8 cellular contexts compared by ENCODE assay signal in the genomic region with DNA sequence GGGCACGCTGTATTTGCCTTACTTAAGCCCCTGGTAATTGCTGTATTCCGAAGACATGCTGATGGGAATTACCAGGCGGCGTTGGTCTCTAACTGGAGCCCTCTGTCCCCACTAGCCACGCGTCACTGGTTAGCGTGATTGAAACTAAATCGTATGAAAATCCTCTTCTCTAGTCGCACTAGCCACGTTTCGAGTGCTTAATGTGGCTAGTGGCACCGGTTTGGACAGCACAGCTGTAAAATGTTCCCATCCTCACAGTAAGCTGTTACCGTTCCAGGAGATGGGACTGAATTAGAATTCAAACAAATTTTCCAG. TPM values are rescaled to one million over a fixed set of nuclear protein-coding genes. Genes with fewer than 3 reads are reported as not detected.
A peak's percentile ranks its signal among the peaks of the same experiment; 100 is the strongest.
DNase-seq lines count a peak whose midpoint lies in the region; ATAC-seq, FAIRE-seq and TF ChIP-seq lines count a peak whose summit lies in the region.

No MANE protein-coding gene starts in this region.

- H3K27ac ChIP-seq in DOHH2 (ENCODE audit: low read depth, low read length) (peak overlapping the region; percentile 88), adrenal gland (peak overlapping the region in 4 of 5 donors; percentile 36 to 95 (median 92)), HepG2 (ENCODE audit: extremely low read length, insufficient read depth, low read length) (peak overlapping the region; percentile 75), urinary bladder (ENCODE audit: low read depth) (no peak overlapping the region)

- BruUV-seq in HepG2 (replicated peaks; lab: Mats Ljungman, UMichigan): no TSS peak

- peaks cover 34% of the 10 kb centered on the region for H3K4me1 ChIP-seq in DOHH2 (ENCODE audit: control insufficient read depth, low read length)
- no peaks in the 10 kb centered on the region for H3K4me1 ChIP-seq in adrenal gland (replicated peaks in 1 of 2)
- H3K4me1 ChIP-seq in HepG2 (ENCODE audit: insufficient read depth, low read length): peaks cover 34% of the 10 kb centered on the region
- no peaks in the 10 kb centered on the region for H3K4me1 ChIP-seq in urinary bladder (ENCODE audit: insufficient read depth)

- H3K4me2 ChIP-seq in DOHH2 (ENCODE audit: low read length) (peak overlapping the region; percentile 99), HepG2 (ENCODE audit: low read depth, low read length) (peak overlapping the region; percentile 96)

- TF ChIP-seq EP300 in HepG2 (IDR thresholded peaks at IDR 0.05; ENCODE audit: low read depth in 2 of 2, low read length in 2 of 2) (no peak), HepG2 (CRISPR knock-in tag; IDR thresholded peaks at IDR 0.05; ENCODE audit: borderline replicate concordance) (no peak)

- H3K4me3 ChIP-seq in DOHH2 (ENCODE audit: low read length) (peak overlapping the region; percentile 71), adrenal gland (peak overlapping the region in 3 of 4 donors; percentile 26 to 76 (median 66)), HepG2 (replicated peaks in 1 of 3; ENCODE audit: insufficient read depth in 1 of 3, low read depth in 2 of 3, low read length in 3 of 3) (peak overlapping the region; percentile 66 to 83 (median 72)), urinary bladder (ENCODE audit: low read depth, low read length) (peak overlapping the region; percentile 63)

- no peak for FAIRE-seq in HepG2 (lab: Jason Lieb, UNC)

- TF ChIP-seq RAD21 in HepG2 (CRISPR knock-in tag; IDR thresholded peaks at IDR 0.05): no peak

- ATAC-seq in GM21360 (IDR thresholded peaks at IDR 0.05; ENCODE audit: unreplicated experiment): peak; percentile 42
- ATAC-seq in HG03521 (IDR thresholded peaks at IDR 0.05; ENCODE audit: unreplicated experiment): peak; percentile 35
- peak; percentile 66 for ATAC-seq in HepG2

- no peak for TF ChIP-seq CTCF in DOHH2 (IDR thresholded peaks at IDR 0.05; ENCODE audit: low read depth, low read length, poor library complexity, severe bottlenecking)
- no peak for TF ChIP-seq CTCF in adrenal gland (IDR thresholded peaks at IDR 0.05)
- TF ChIP-seq CTCF in HepG2 (CRISPR knock-in tag; IDR thresholded peaks at IDR 0.05): no peak

- H3K36me3 ChIP-seq in DOHH2 (ENCODE audit: control insufficient read depth, low read length) (peaks cover 51% of the 10 kb centered on the region), adrenal gland (replicated peaks in 1 of 2) (no peaks in the 10 kb centered on the region), HepG2 (replicated peaks in 1 of 2; ENCODE audit: control insufficient read depth in 1 of 2, insufficient read depth in 2 of 2, low read length in 2 of 2) (peaks cover 0 to 5% of the 10 kb centered on the region in 2 experiments; a peak in 3 of 5 replicates), urinary bladder (ENCODE audit: insufficient read depth) (no peaks in the 10 kb centered on the region)

- H4K20me1 ChIP-seq in DOHH2 (ENCODE audit: control insufficient read depth, insufficient read depth, low read depth, low read length): no peaks in the 10 kb centered on the region
- no peaks in the 10 kb centered on the region; the same call in 1 of the 2 replicates for H4K20me1 ChIP-seq in HepG2 (ENCODE audit: insufficient read depth, low read length)

- no peak for TF ChIP-seq POLR2A in adrenal gland (IDR thresholded peaks at IDR 0.05)
- TF ChIP-seq POLR2A in HepG2 (IDR thresholded peaks at IDR 0.05; ENCODE audit: insufficient read depth in 1 of 2, low read depth in 2 of 2, low read length in 2 of 2): no peak

- DNase-seq in adrenal gland: no peak
- no peak for DNase-seq in HepG2 (ENCODE audit: low spot score)
- DNase-seq in hippocampal formation (lab: John Stamatoyannopoulos, UW): no peak
- no peak for DNase-seq in NCI-H1694 (lab: John Stamatoyannopoulos, UW)

- in situ Hi-C loops in HepG2 (cut with HindIII; ENCODE audit: extremely low pct_ligation_motif_present, low pct_unique_long_range_greater_than_20kb): no loop called here

- CTCF ChIA-PET in HepG2 (lab: Yijun Ruan, JAX; ENCODE audit: low intra/inter-chr PET ratio, low total read pairs): no interaction called here

- peak overlapping the region; percentile 85 for H3K9ac ChIP-seq in HepG2 (ENCODE audit: insufficient read depth, low read depth, low read length)

- POLR2A ChIA-PET in HepG2 (lab: Yijun Ruan, JAX): interaction anchor here (1.4 to 2.3 kb wide), 7 partner anchors 10 to 151 kb away, joined by 5 to 36 read pairs (median 8); a partner anchor contains a TSS

- H3K79me2 ChIP-seq in DOHH2 (ENCODE audit: control insufficient read depth, low read length) (peaks cover 60% of the 10 kb centered on the region), HepG2 (ENCODE audit: insufficient read depth, low read length) (peaks cover 5% of the 10 kb centered on the region)

- 0 out of 2 replicates have a peak, but pooled peaks cover 5% of the 10 kb centered on the region for H3F3A ChIP-seq in DOHH2 (ENCODE audit: control insufficient read depth, insufficient read depth)

- 0 to 1% (median 1%) methylated on average over 7 to 13 of the region's 13 CpGs for WGBS in adrenal gland, 4 donors
- WGBS in HepG2 (ENCODE audit: low lambda C conversion rate): 1% methylated on average over 13 of the region's 13 CpGs
- under 1% methylated on average over 13 of the region's 13 CpGs for WGBS in urinary bladder

- peak overlapping the region; percentile 75 for H2AFZ ChIP-seq in HepG2 (ENCODE audit: low read length)

- H3K9me2 ChIP-seq in DOHH2 (replicated peaks; ENCODE audit: control insufficient read depth, low read length): no peaks in the 10 kb centered on the region

- intact Hi-C loops in adrenal gland (cut with DNase I) (loop anchor here (10.0 kb wide), 2 partner anchors 301 to 401 kb away; no protein-coding TSS in a partner anchor), HepG2 (cut with micrococcal nuclease; ENCODE audit: unreplicated experiment) (loop anchor here (5.0 kb wide), 1 partner anchor 404 kb away; no protein-coding TSS in a partner anchor)

- H3K9me3 ChIP-seq in DOHH2 (ENCODE audit: control insufficient read depth, insufficient read depth, low read length) (no peaks in the 10 kb centered on the region), adrenal gland (replicated peaks in 1 of 3) (no peaks in the 10 kb centered on the region), HepG2 (ENCODE audit: low read length) (no peaks in the 10 kb centered on the region)

- H3K27me3 ChIP-seq in DOHH2 (ENCODE audit: control insufficient read depth, low read length) (no peaks in the 10 kb centered on the region), adrenal gland (no peaks in the 10 kb centered on the region), HepG2 (ENCODE audit: control insufficient read depth in 1 of 2, insufficient read depth in 2 of 2, low read length in 2 of 2) (no peaks in the 10 kb centered on the region; a peak in 1 of 5 replicates)

RNA-seq across cellular contexts. Expression of a gene that starts 0.7 kb away (rescaled TPM):
- total RNA-seq in adrenal gland (1 to 10 TPM in 5 of 8 donors, under 1 TPM in 3; 0.41 to 1.8 (median 1.2) TPM), HepG2 (2016; rRNA removed; fragmentation: Illumina TruSeq; extraction: Trizol) (24.6 and 28.3 TPM in 2 replicates), urinary bladder (16.0 TPM)
- polyA plus RNA-seq in adrenal gland (1 to 10 TPM in 1 of 3 donors, under 1 TPM in 2; 0.07 to 1.4 (median 0.16) TPM), HepG2 (2011; rRNA removed) (1.8 and 3.1 TPM in 2 replicates), urinary bladder (0.19 TPM)
- total RNA-seq in HepG2 (2016; cell fraction: cytosol; rRNA removed; fragmentation: Illumina TruSeq; extraction: Trizol; ENCODE audit: low read depth): 2.6 and 3.3 TPM in 2 replicates
- total RNA-seq in HepG2 (2016; cell fraction: insoluble cytoplasmic fraction; rRNA removed; fragmentation: Illumina TruSeq; extraction: Trizol): 19.9 and 29.6 TPM in 2 replicates
- 5.4 TPM in 2 replicates for total RNA-seq in HepG2 (2016; cell fraction: membrane; rRNA removed; fragmentation: Illumina TruSeq; extraction: Trizol)
- 33.0 and 36.6 TPM in 2 replicates for total RNA-seq in HepG2 (2016; cell fraction: nucleus; rRNA removed; fragmentation: Illumina TruSeq; extraction: Trizol)
- 0.48 and 1.6 TPM in 2 replicates for polyA plus RNA-seq in HepG2 (2011; cell fraction: cytosol; rRNA removed)
- polyA plus RNA-seq in HepG2 (2011; cell fraction: nucleus; rRNA removed): 2.2 and 3.1 TPM in 2 replicates
- 0.95 and 4.7 TPM in 2 replicates for polyA plus RNA-seq in HepG2 (2012)
- polyA plus RNA-seq in HepG2 (2016; cell fraction: cytosol; fragmentation: Illumina TruSeq; extraction: Trizol; ENCODE audit: low read depth): 0.29 and 0.40 TPM in 2 replicates
- polyA plus RNA-seq in HepG2 (2016; cell fraction: insoluble cytoplasmic fraction; fragmentation: Illumina TruSeq; extraction: Trizol; ENCODE audit: low read depth): 13.9 and 14.6 TPM in 2 replicates
- 0.37 and 2.5 TPM in 2 replicates for polyA plus RNA-seq in HepG2 (2016; cell fraction: membrane; fragmentation: Illumina TruSeq; extraction: Trizol; ENCODE audit: low read depth)
- polyA plus RNA-seq in HepG2 (2016; cell fraction: nucleus; fragmentation: Illumina TruSeq; extraction: Trizol; ENCODE audit: insufficient read depth, low read depth): 27.2 and 32.6 TPM in 2 replicates
- polyA minus RNA-seq in HepG2 (2011; rRNA and poly(A)+ RNA removed; ENCODE audit: low replicate concordance): 0.74 and 5.3 TPM in 2 replicates
- 3.3 and 3.8 TPM in 2 replicates for polyA minus RNA-seq in HepG2 (2011; cell fraction: cytosol; rRNA and poly(A)+ RNA removed)
- polyA minus RNA-seq in HepG2 (2011; cell fraction: nucleus; rRNA and poly(A)+ RNA removed): 16.8 and 23.8 TPM in 2 replicates

RNA-seq across cellular contexts. Expression of a gene that starts 0.8 kb away (rescaled TPM):
- total RNA-seq in adrenal gland: not detected
- not detected for polyA plus RNA-seq in adrenal gland
- 0.09 TPM in 1 of 2 replicates, not detected in the other for total RNA-seq in HepG2 (2016; rRNA removed; fragmentation: Illumina TruSeq; extraction: Trizol)
- total RNA-seq in HepG2 (2016; cell fraction: cytosol; rRNA removed; fragmentation: Illumina TruSeq; extraction: Trizol; ENCODE audit: low read depth): not detected in 2 replicates
- not detected in 2 replicates for total RNA-seq in HepG2 (2016; cell fraction: insoluble cytoplasmic fraction; rRNA removed; fragmentation: Illumina TruSeq; extraction: Trizol)
- total RNA-seq in HepG2 (2016; cell fraction: membrane; rRNA removed; fragmentation: Illumina TruSeq; extraction: Trizol): 0.09 TPM in 1 of 2 replicates, not detected in the other
- total RNA-seq in HepG2 (2016; cell fraction: nucleus; rRNA removed; fragmentation: Illumina TruSeq; extraction: Trizol): not detected in 2 replicates
- polyA plus RNA-seq in HepG2 (2011; rRNA removed): 0.05 TPM in 1 of 2 replicates, not detected in the other
- polyA plus RNA-seq in HepG2 (2011; cell fraction: cytosol; rRNA removed): not detected in 2 replicates
- polyA plus RNA-seq in HepG2 (2011; cell fraction: nucleus; rRNA removed): 0.09 TPM in 1 of 2 replicates, not detected in the other
- not detected in 2 replicates for polyA plus RNA-seq in HepG2 (2012)
- not detected in 2 replicates for polyA plus RNA-seq in HepG2 (2016; cell fraction: cytosol; fragmentation: Illumina TruSeq; extraction: Trizol; ENCODE audit: low read depth)
- not detected in 2 replicates for polyA plus RNA-seq in HepG2 (2016; cell fraction: insoluble cytoplasmic fraction; fragmentation: Illumina TruSeq; extraction: Trizol; ENCODE audit: low read depth)
- polyA plus RNA-seq in HepG2 (2016; cell fraction: membrane; fragmentation: Illumina TruSeq; extraction: Trizol; ENCODE audit: low read depth): not detected in 2 replicates
- polyA plus RNA-seq in HepG2 (2016; cell fraction: nucleus; fragmentation: Illumina TruSeq; extraction: Trizol; ENCODE audit: insufficient read depth, low read depth): 0.59 TPM in 1 of 2 replicates, not detected in the other
- polyA minus RNA-seq in HepG2 (2011; rRNA and poly(A)+ RNA removed; ENCODE audit: low replicate concordance): not detected in 2 replicates
- not detected in 2 replicates for polyA minus RNA-seq in HepG2 (2011; cell fraction: cytosol; rRNA and poly(A)+ RNA removed)
- not detected in 2 replicates for polyA minus RNA-seq in HepG2 (2011; cell fraction: nucleus; rRNA and poly(A)+ RNA removed)
- not detected for total RNA-seq in urinary bladder
- polyA plus RNA-seq in urinary bladder: not detected
